Comparison of ENCODE assay signal across 12 cellular contexts in genomic region chr20:48933017-48933766, GRCh38. TPM values are rescaled to one million over a fixed set of nuclear protein-coding genes. Genes with fewer than 3 reads are reported as not detected.
DNase-seq lines count a peak whose midpoint lies in the region; TF ChIP-seq lines count a peak whose summit lies in the region.
"Had no signal": no experiment of that assay in that cellular context is flagged by ENCODE, and none has a peak within 500 bp of the region (broad histone marks: within the 10 kb centered on the region; RNA-seq: fewer than 3 reads in every experiment).

No MANE protein-coding gene starts in this region.

- DNase-seq in DMS 273 treated with DMSO at 0.1 percent for 48 hours (lab: John Stamatoyannopoulos, UW): peak; percentile 39
- DNase-seq in NCI-H2029 treated with DMSO at 0.1 percent for 48 hours (lab: John Stamatoyannopoulos, UW): peak; percentile 66
- no peak for DNase-seq in brain microvascular endothelial cell
- no peak for DNase-seq in activated T-helper 2 cell treated with anti-CD3 and anti-CD28 coated beads, Interferon-gamma antibody, Interleukin-2, Interleukin-4, amounts not matched to agents 10 μg/mL and 5 μg/mL and 100 μg/mL, durations not matched to agents 14 hours and 24 hours and 36 hours (ENCODE audit: low spot score)
- DNase-seq in mucosa of gallbladder (ENCODE audit: low spot score): no peak
- no peak for DNase-seq in OCI-M2 (lab: John Stamatoyannopoulos, UW; ENCODE audit: unreplicated experiment)
- DNase-seq in neural progenitor cell (ENCODE audit: low spot score): no peak
- DNase-seq: NK-92 treated with Interleukin-12 subunit alpha and Interleukin-12 subunit beta, amount 100 ng/mL, for 24 hours; T1000; tibial artery had no signal

- no peaks in the 10 kb centered on the region for H3K36me3 ChIP-seq in brain microvascular endothelial cell (replicated peaks)
- H3K36me3 ChIP-seq in mucosa of rectum (ENCODE audit: control insufficient read depth in 2 of 2, insufficient read depth in 2 of 2, low read length in 2 of 2): no peaks in the 10 kb centered on the region
- no peaks in the 10 kb centered on the region for H3K36me3 ChIP-seq in neural progenitor cell

- H3K27me3 Mint-ChIP-seq in activated T-helper 2 cell treated with anti-CD3 and anti-CD28 coated beads, Interferon-gamma antibody, Interleukin-2, Interleukin-4, amounts not matched to agents 10 μg/mL and 5 μg/mL and 100 μg/mL, durations not matched to agents 14 hours and 24 hours and 36 hours (ENCODE audit: low read depth): no peaks in the 10 kb centered on the region
- no peaks in the 10 kb centered on the region for H3K27me3 Mint-ChIP-seq in neural progenitor cell (ENCODE audit: insufficient read depth, low read depth)

- H3K27me3 ChIP-seq in brain microvascular endothelial cell (replicated peaks) (no peaks in the 10 kb centered on the region), mucosa of rectum (ENCODE audit: control insufficient read depth in 2 of 2, insufficient read depth in 2 of 2, low read length in 2 of 2) (no peaks in the 10 kb centered on the region), neural progenitor cell (no peaks in the 10 kb centered on the region)
- H3K27me3 ChIP-seq: BLaER1, tibial artery had no signal

- no peak overlapping the region for H3K4me3 ChIP-seq in brain microvascular endothelial cell (ENCODE audit: low read depth, low read length)
- peak overlapping the region in 1 of 2 donors; percentile 54 for H3K4me3 ChIP-seq in mucosa of rectum (ENCODE audit: low read length in 2 of 2)
- no peak overlapping the region for H3K4me3 ChIP-seq in neural progenitor cell
- H3K4me3 ChIP-seq: BLaER1, tibial artery had no signal

- no peak overlapping the region for H3K4me3 Mint-ChIP-seq in activated T-helper 2 cell treated with anti-CD3 and anti-CD28 coated beads, Interferon-gamma antibody, Interleukin-2, Interleukin-4, amounts not matched to agents 10 μg/mL and 5 μg/mL and 100 μg/mL, durations not matched to agents 14 hours and 24 hours and 36 hours (ENCODE audit: low read depth)
- no peak overlapping the region for H3K4me3 Mint-ChIP-seq in neural progenitor cell

- no peak overlapping the region for H3K27ac Mint-ChIP-seq in activated T-helper 2 cell treated with anti-CD3 and anti-CD28 coated beads, Interferon-gamma antibody, Interleukin-2, Interleukin-4, amounts not matched to agents 10 μg/mL and 5 μg/mL and 100 μg/mL, durations not matched to agents 14 hours and 24 hours and 36 hours
- no peak overlapping the region for H3K27ac Mint-ChIP-seq in neural progenitor cell

- H3K9ac ChIP-seq in mucosa of rectum (ENCODE audit: low read depth in 1 of 2, low read length in 2 of 2): peak overlapping the region; percentile 38 to 65
- H3K9ac ChIP-seq in neural progenitor cell: no peak overlapping the region
- H3K9ac ChIP-seq: BLaER1 had no signal

- H3K79me2 ChIP-seq in neural progenitor cell (ENCODE audit: low read depth): peaks cover 68% of the 10 kb centered on the region

- no peaks in the 10 kb centered on the region for H3F3A ChIP-seq in neural progenitor cell (ENCODE audit: low read depth)

- no peak overlapping the region for H3K4me2 ChIP-seq in neural progenitor cell
- H3K4me2 ChIP-seq: BLaER1 had no signal

- H3K4me1 Mint-ChIP-seq in activated T-helper 2 cell treated with anti-CD3 and anti-CD28 coated beads, Interferon-gamma antibody, Interleukin-2, Interleukin-4, amounts not matched to agents 10 μg/mL and 5 μg/mL and 100 μg/mL, durations not matched to agents 14 hours and 24 hours and 36 hours (ENCODE audit: low read depth): peaks cover 8% of the 10 kb centered on the region
- H3K4me1 Mint-ChIP-seq in neural progenitor cell: peaks cover 3% of the 10 kb centered on the region

- H4K20me1 ChIP-seq in neural progenitor cell (ENCODE audit: low read depth): peaks cover 17% of the 10 kb centered on the region

- in situ Hi-C loops in brain microvascular endothelial cell (cut with HindIII; ENCODE audit: low pct_ligation_motif_present, low sequenced_read_pairs): no loop called here

- intact Hi-C loops in activated T-helper 2 cell treated with anti-CD3 and anti-CD28 coated beads, Interferon-gamma antibody, Interleukin-2, Interleukin-4, amounts not matched to agents 10 μg/mL and 5 μg/mL and 100 μg/mL, durations not matched to agents 14 hours and 24 hours and 36 hours (cut with micrococcal nuclease): no loop called here

- H3K9me3 Mint-ChIP-seq in activated T-helper 2 cell treated with anti-CD3 and anti-CD28 coated beads, Interferon-gamma antibody, Interleukin-2, Interleukin-4, amounts not matched to agents 10 μg/mL and 5 μg/mL and 100 μg/mL, durations not matched to agents 14 hours and 24 hours and 36 hours: no peaks in the 10 kb centered on the region
- H3K9me3 Mint-ChIP-seq in neural progenitor cell: peaks cover 11% of the 10 kb centered on the region

- peak; percentile 1 for TF ChIP-seq CTCF in brain microvascular endothelial cell (IDR thresholded peaks at IDR 0.05; ENCODE audit: low read depth, low read length, missing control alignments)
- TF ChIP-seq CTCF in neural progenitor cell (IDR thresholded peaks at IDR 0.05): no peak

- no peak overlapping the region for H2AFZ ChIP-seq in neural progenitor cell (replicated peaks)

- H3K27ac ChIP-seq in brain microvascular endothelial cell: no peak overlapping the region
- H3K27ac ChIP-seq in mucosa of rectum (ENCODE audit: low read depth in 2 of 2, low read length in 2 of 2): peak overlapping the region; percentile 79 to 93
- no peak overlapping the region for H3K27ac ChIP-seq in neural progenitor cell
- H3K27ac ChIP-seq: BLaER1, tibial artery had no signal

- peaks cover 3% of the 10 kb centered on the region for H3K36me3 Mint-ChIP-seq in activated T-helper 2 cell treated with anti-CD3 and anti-CD28 coated beads, Interferon-gamma antibody, Interleukin-2, Interleukin-4, amounts not matched to agents 10 μg/mL and 5 μg/mL and 100 μg/mL, durations not matched to agents 14 hours and 24 hours and 36 hours (ENCODE audit: low read depth)
- peaks cover 12% of the 10 kb centered on the region for H3K36me3 Mint-ChIP-seq in neural progenitor cell

- peaks cover 39 to 63% of the 10 kb centered on the region in 2 donors for H3K4me1 ChIP-seq in mucosa of rectum (ENCODE audit: control insufficient read depth in 2 of 2, insufficient read depth in 2 of 2, low read length in 2 of 2)
- H3K4me1 ChIP-seq in neural progenitor cell: no peaks in the 10 kb centered on the region
- H3K4me1 ChIP-seq: BLaER1 had no signal

- no peaks in the 10 kb centered on the region for H3K9me3 ChIP-seq in mucosa of rectum (ENCODE audit: control insufficient read depth in 2 of 2, low read length in 2 of 2)
- H3K9me3 ChIP-seq in neural progenitor cell (ENCODE audit: low read depth): no peaks in the 10 kb centered on the region
- H3K9me3 ChIP-seq: tibial artery had no signal

RNA-seq across cellular contexts. Expression of gene ARFGEF2, which starts 11.7 kb away (rescaled TPM):
- total RNA-seq in activated T-helper 2 cell treated with anti-CD3 and anti-CD28 coated beads, Interferon-gamma antibody, Interleukin-2, Interleukin-4, amounts not matched to agents 10 μg/mL and 5 μg/mL and 100 μg/mL, durations not matched to agents 14 hours and 24 hours and 36 hours: 31.8 and 32.6 TPM in 2 replicates
- total RNA-seq in mucosa of gallbladder (37.1 TPM), neural progenitor cell (ENCODE audit: low replicate concordance) (13.9 and 16.6 TPM in 2 replicates)

Comparison
In these comparisons a context has a peak if more than half of its experiments do, and no peak if none do; other contexts are left out.
1. DNase-seq: peak in DMS 273 treated with DMSO at 0.1 percent for 48 hours (single experiment) and NCI-H2029 treated with DMSO at 0.1 percent for 48 hours (single experiment); none in brain microvascular endothelial cell (single experiment), activated T-helper 2 cell treated with anti-CD3 and anti-CD28 coated beads, Interferon-gamma antibody, Interleukin-2, Interleukin-4, amounts not matched to agents 10 μg/mL and 5 μg/mL and 100 μg/mL, durations not matched to agents 14 hours and 24 hours and 36 hours (single experiment), mucosa of gallbladder (single experiment), OCI-M2 (single experiment) and neural progenitor cell (single experiment).
2. H3K27ac ChIP-seq: peak in mucosa of rectum (2 of 2); none in brain microvascular endothelial cell (single experiment) and neural progenitor cell (single experiment).